In genomic region chr6:17017416-17017815, GRCh38 we compare ENCODE assay signal across 27 cellular contexts.
DNase-seq lines count a peak whose midpoint lies in the region; ATAC-seq, FAIRE-seq and TF ChIP-seq lines count a peak whose summit lies in the region.
"Had no signal": no experiment of that assay in that cellular context is flagged by ENCODE, and none has a peak within 500 bp of the region (broad histone marks: within the 10 kb centered on the region; RNA-seq: fewer than 3 reads in every experiment).

No MANE protein-coding gene starts in this region.

- no peak overlapping the region for H3K4me3 Mint-ChIP-seq in stimulated activated effector memory CD8-positive, alpha-beta T cell treated with anti-CD3 and anti-CD28 coated beads, Interleukin-12 subunit alpha, Interleukin-12 subunit beta, amount 100 ng/mL, for 72 hours

- H3K9ac ChIP-seq in HepG2 (ENCODE audit: insufficient read depth, low read depth, low read length) (no peak overlapping the region), IMR-90 (ENCODE audit: low read depth, low read length) (no peak overlapping the region)
- H3K9ac ChIP-seq: BLaER1 had no signal

- TF ChIP-seq CTCF in HepG2 (CRISPR knock-in tag; IDR thresholded peaks at IDR 0.05): no peak
- no peak for TF ChIP-seq CTCF in right lobe of liver (IDR thresholded peaks at IDR 0.05)
- no peak for TF ChIP-seq CTCF in IMR-90 (conservative IDR thresholded peaks at IDR 0.05; ENCODE audit: low read depth, low read length)

- no TSS peak for BruUV-seq in HepG2 (replicated peaks; lab: Mats Ljungman, UMichigan)
- BruUV-seq in IMR-90 (replicated peaks; lab: Mats Ljungman, UMichigan): no TSS peak

- no peak overlapping the region for H4K8ac ChIP-seq in IMR-90 (ENCODE audit: low read depth in 2 of 2, low read length in 2 of 2)

- dilution Hi-C loops in IMR-90 (cut with HindIII; ENCODE audit: low sequenced_read_pairs, unreplicated experiment): no loop called here

- H3K79me2 ChIP-seq in HepG2 (ENCODE audit: insufficient read depth, low read length): no peaks in the 10 kb centered on the region

- no peak for DNase-seq in HepG2 (ENCODE audit: low spot score)
- no peak for DNase-seq in right lobe of liver
- DNase-seq in IMR-90: no peak
- DNase-seq in SW480 (ENCODE audit: low spot score): peak; percentile 8
- DNase-seq in MG63: no peak
- no peak for DNase-seq in NCI-H510A treated with DMSO at 0.1 percent for 48 hours (lab: John Stamatoyannopoulos, UW)
- DNase-seq in stimulated activated effector memory CD8-positive, alpha-beta T cell treated with anti-CD3 and anti-CD28 coated beads, Interleukin-12 subunit alpha, Interleukin-12 subunit beta, amount 100 ng/mL, for 72 hours (ENCODE audit: low spot score in 2 of 2): no peak
- DNase-seq: 8988T; ACHN; BE2C; C1 segment of cervical spinal cord; CD4-positive, alpha-beta memory T cell; CD4-positive, CD25-positive, alpha-beta regulatory T cell; CD8-positive, alpha-beta memory T cell; COR-L47; DMS 273 treated with DMSO at 0.1 percent for 48 hours; DMS153; DMS79; DND-41; EL; GF-D8 had no signal

- TF ChIP-seq POLR2A in HepG2 (IDR thresholded peaks at IDR 0.05; ENCODE audit: insufficient read depth in 1 of 2, low read depth in 2 of 2, low read length in 2 of 2): no peak
- TF ChIP-seq POLR2A in right lobe of liver (IDR thresholded peaks at IDR 0.05): no peak
- TF ChIP-seq POLR2A in IMR-90 (IDR thresholded peaks at IDR 0.05; ENCODE audit: low read depth, low read length): no peak

- no peak for TF ChIP-seq RAD21 in HepG2 (CRISPR knock-in tag; IDR thresholded peaks at IDR 0.05)
- no peak for TF ChIP-seq RAD21 in IMR-90 (IDR thresholded peaks at IDR 0.05; ENCODE audit: low read length)

- H3K14ac ChIP-seq in IMR-90 (replicated peaks; ENCODE audit: low read depth, low read length): no peak overlapping the region

- peaks cover 18% of the 10 kb centered on the region for H3K9me1 ChIP-seq in IMR-90 (ENCODE audit: insufficient read depth, low read length)

- FAIRE-seq in HepG2 (lab: Jason Lieb, UNC): no peak
- FAIRE-seq: A204.1, G401.6, GM12891, GM19239 had no signal

- H2BK20ac ChIP-seq in IMR-90 (ENCODE audit: low read depth, low read length): no peak overlapping the region

- H2AK5ac ChIP-seq in IMR-90 (ENCODE audit: low read depth, low read length): no peak overlapping the region; the same call in 1 of the 2 replicates

- H4K20me1 ChIP-seq in HepG2 (ENCODE audit: insufficient read depth, low read length): no peaks in the 10 kb centered on the region
- H4K20me1 ChIP-seq in IMR-90 (ENCODE audit: insufficient read depth, low read length): no peaks in the 10 kb centered on the region
- H4K20me1 ChIP-seq: BLaER1 had no signal

- no peak overlapping the region for H3K4ac ChIP-seq in IMR-90 (ENCODE audit: low read depth, low read length)

- no peak overlapping the region for H3K4me3 ChIP-seq in HepG2 (replicated peaks in 1 of 3; ENCODE audit: insufficient read depth in 1 of 3, low read depth in 2 of 3, low read length in 3 of 3)
- no peak overlapping the region for H3K4me3 ChIP-seq in right lobe of liver
- no peak overlapping the region for H3K4me3 ChIP-seq in IMR-90 (ENCODE audit: insufficient read depth, low read depth, low read length)
- H3K4me3 ChIP-seq in MG63: no peak overlapping the region
- H3K4me3 ChIP-seq: BLaER1 had no signal

- H2BK15ac ChIP-seq in IMR-90 (ENCODE audit: low read depth, low read length): no peak overlapping the region

- H3K4me1 Mint-ChIP-seq in stimulated activated effector memory CD8-positive, alpha-beta T cell treated with anti-CD3 and anti-CD28 coated beads, Interleukin-12 subunit alpha, Interleukin-12 subunit beta, amount 100 ng/mL, for 72 hours: peaks cover 11% of the 10 kb centered on the region

- peaks cover 5% of the 10 kb centered on the region for H3K36me3 Mint-ChIP-seq in stimulated activated effector memory CD8-positive, alpha-beta T cell treated with anti-CD3 and anti-CD28 coated beads, Interleukin-12 subunit alpha, Interleukin-12 subunit beta, amount 100 ng/mL, for 72 hours
- H3K36me3 Mint-ChIP-seq: CD4-positive, alpha-beta memory T cell; CD4-positive, CD25-positive, alpha-beta regulatory T cell; CD8-positive, alpha-beta memory T cell had no signal

- no peak overlapping the region for H2AK9ac ChIP-seq in IMR-90 (replicated peaks; ENCODE audit: low read depth, low read length, poor library complexity)

- no peak for ATAC-seq in HepG2
- ATAC-seq in right lobe of liver: no peak
- ATAC-seq in IMR-90 (ENCODE audit: low read depth): no peak
- ATAC-seq in stimulated activated effector memory CD8-positive, alpha-beta T cell treated with anti-CD3 and anti-CD28 coated beads, Interleukin-12 subunit alpha, Interleukin-12 subunit beta, amount 100 ng/mL, for 72 hours: no peak

- intact Hi-C loops in HepG2 (cut with micrococcal nuclease; ENCODE audit: unreplicated experiment) (no loop called here), right lobe of liver (cut with DNase I) (no loop called here), IMR-90 (cut with micrococcal nuclease) (no loop called here)

- in situ Hi-C loops in HepG2 (cut with HindIII; ENCODE audit: extremely low pct_ligation_motif_present, low pct_unique_long_range_greater_than_20kb): no loop called here
- in situ Hi-C loops in IMR-90 (cut with MboI; ENCODE audit: low sequenced_read_pairs): no loop called here

- H3K4me2 ChIP-seq in HepG2 (ENCODE audit: low read depth, low read length) (no peak overlapping the region), IMR-90 (ENCODE audit: low read depth, low read length) (no peak overlapping the region)
- H3K4me2 ChIP-seq: BLaER1 had no signal

- POLR2A ChIA-PET in HepG2 (lab: Yijun Ruan, JAX) (no interaction called here), IMR-90 (lab: Charles Lee; ENCODE audit: unreplicated experiment) (no interaction called here)

- no peaks in the 10 kb centered on the region for H3K36me3 ChIP-seq in HepG2 (replicated peaks in 1 of 2; ENCODE audit: control insufficient read depth in 1 of 2, insufficient read depth in 2 of 2, low read length in 2 of 2)
- H3K36me3 ChIP-seq in right lobe of liver: no peaks in the 10 kb centered on the region
- no peaks in the 10 kb centered on the region for H3K36me3 ChIP-seq in IMR-90 (ENCODE audit: control insufficient read depth, insufficient read depth, low read length)
- H3K36me3 ChIP-seq in MG63: no peaks in the 10 kb centered on the region
- H3K36me3 ChIP-seq: BE2C, BLaER1 had no signal

- no peaks in the 10 kb centered on the region for H3K9me3 Mint-ChIP-seq in stimulated activated effector memory CD8-positive, alpha-beta T cell treated with anti-CD3 and anti-CD28 coated beads, Interleukin-12 subunit alpha, Interleukin-12 subunit beta, amount 100 ng/mL, for 72 hours

- H4K5ac ChIP-seq in IMR-90 (ENCODE audit: low read depth, low read length): no peak overlapping the region

- no peak overlapping the region for H3K23ac ChIP-seq in IMR-90 (ENCODE audit: low read depth, low read length)

- H3K9me3 ChIP-seq in HepG2 (ENCODE audit: low read length) (no peaks in the 10 kb centered on the region), right lobe of liver (no peaks in the 10 kb centered on the region), IMR-90 (ENCODE audit: control insufficient read depth, insufficient read depth, low read length) (peaks cover 2% of the 10 kb centered on the region; the same call in 1 of the 2 replicates), MG63 (no peaks in the 10 kb centered on the region; the same call in 1 of the 2 replicates)
- H3K9me3 ChIP-seq: BE2C had no signal

- 32% methylated on average over 10 of the region's 10 CpGs for WGBS in HepG2 (ENCODE audit: low lambda C conversion rate)
- WGBS in right lobe of liver (ENCODE audit: insufficient coverage, low coverage, low lambda C conversion rate, missing lambda C conversion rate): 87% methylated on average over 7 of the region's 10 CpGs
- 99% methylated on average over 9 of the region's 10 CpGs; no CpG with 5 or more reads in 1 of the 2 experiments for WGBS in IMR-90 (ENCODE audit: extremely low coverage in 2 of 2, insufficient read length in 1 of 2), 2 experiments

- peak overlapping the region; percentile 10; the same call in 1 of the 2 replicates for H2BK120ac ChIP-seq in IMR-90 (ENCODE audit: low read depth, low read length)

- H3K56ac ChIP-seq in IMR-90 (ENCODE audit: extremely low read depth, insufficient read depth, low read length): no peak overlapping the region

- H3K4me1 ChIP-seq in HepG2 (ENCODE audit: insufficient read depth, low read length): peaks cover 11% of the 10 kb centered on the region
- no peaks in the 10 kb centered on the region for H3K4me1 ChIP-seq in right lobe of liver
- H3K4me1 ChIP-seq in IMR-90 (ENCODE audit: control insufficient read depth, insufficient read depth, low read length): peaks cover 20% of the 10 kb centered on the region
- H3K4me1 ChIP-seq: BE2C, BLaER1 had no signal

- CTCF ChIA-PET in HepG2 (lab: Yijun Ruan, JAX; ENCODE audit: low intra/inter-chr PET ratio, low total read pairs): no interaction called here
- CTCF ChIA-PET in IMR-90 (lab: Yijun Ruan, JAX): interaction anchor here (1.1 kb wide), 1 partner anchor 16 kb away, joined by 3 read pairs; no protein-coding TSS in a partner anchor

- no peak for TF ChIP-seq EP300 in HepG2 (IDR thresholded peaks at IDR 0.05; ENCODE audit: low read depth in 2 of 2, low read length in 2 of 2)
- no peak for TF ChIP-seq EP300 in HepG2 (CRISPR knock-in tag; IDR thresholded peaks at IDR 0.05; ENCODE audit: borderline replicate concordance)

- no peak overlapping the region for H3K27ac Mint-ChIP-seq in stimulated activated effector memory CD8-positive, alpha-beta T cell treated with anti-CD3 and anti-CD28 coated beads, Interleukin-12 subunit alpha, Interleukin-12 subunit beta, amount 100 ng/mL, for 72 hours
- H3K27ac Mint-ChIP-seq: CD14-positive monocyte had no signal

- no peak overlapping the region for H3K18ac ChIP-seq in IMR-90 (ENCODE audit: low read depth, low read length)

- no peaks in the 10 kb centered on the region for H3K27me3 ChIP-seq in HepG2 (ENCODE audit: control insufficient read depth in 1 of 2, insufficient read depth in 2 of 2, low read length in 2 of 2)
- no peaks in the 10 kb centered on the region for H3K27me3 ChIP-seq in right lobe of liver
- H3K27me3 ChIP-seq in IMR-90 (ENCODE audit: control insufficient read depth, insufficient read depth, low read length): no peaks in the 10 kb centered on the region
- H3K27me3 ChIP-seq in MG63: no peaks in the 10 kb centered on the region
- H3K27me3 ChIP-seq: BE2C had no signal

- peaks cover 0 to 6% of the 10 kb centered on the region in 2 experiments; a peak in 1 of 4 replicates for H3K79me1 ChIP-seq in IMR-90 (ENCODE audit: low read depth in 1 of 2, low read length in 2 of 2)

- no peak overlapping the region for H2BK5ac ChIP-seq in IMR-90 (ENCODE audit: low read depth, low read length, poor library complexity, severe bottlenecking)

- H2AFZ ChIP-seq in HepG2 (ENCODE audit: low read length): no peak overlapping the region
- H2AFZ ChIP-seq in IMR-90 (replicated peaks; ENCODE audit: low read length, poor library complexity): no peak overlapping the region

- H3K27ac ChIP-seq in HepG2 (ENCODE audit: extremely low read length, insufficient read depth, low read length): no peak overlapping the region
- H3K27ac ChIP-seq in right lobe of liver: no peak overlapping the region
- no peak overlapping the region for H3K27ac ChIP-seq in IMR-90 (ENCODE audit: insufficient read depth, low read length)
- H3K27ac ChIP-seq: BLaER1 had no signal

- no peak overlapping the region for H4K91ac ChIP-seq in IMR-90 (ENCODE audit: insufficient read depth, low read depth, low read length)

TF ChIP-seq in IMR-90, 13 proteins besides CTCF, POLR2A, EP300 and RAD21:
- no peak for TF ChIP-seq SMC3 (IDR thresholded peaks at IDR 0.05; ENCODE audit: low read depth, low read length)
